In the genomic region with DNA sequence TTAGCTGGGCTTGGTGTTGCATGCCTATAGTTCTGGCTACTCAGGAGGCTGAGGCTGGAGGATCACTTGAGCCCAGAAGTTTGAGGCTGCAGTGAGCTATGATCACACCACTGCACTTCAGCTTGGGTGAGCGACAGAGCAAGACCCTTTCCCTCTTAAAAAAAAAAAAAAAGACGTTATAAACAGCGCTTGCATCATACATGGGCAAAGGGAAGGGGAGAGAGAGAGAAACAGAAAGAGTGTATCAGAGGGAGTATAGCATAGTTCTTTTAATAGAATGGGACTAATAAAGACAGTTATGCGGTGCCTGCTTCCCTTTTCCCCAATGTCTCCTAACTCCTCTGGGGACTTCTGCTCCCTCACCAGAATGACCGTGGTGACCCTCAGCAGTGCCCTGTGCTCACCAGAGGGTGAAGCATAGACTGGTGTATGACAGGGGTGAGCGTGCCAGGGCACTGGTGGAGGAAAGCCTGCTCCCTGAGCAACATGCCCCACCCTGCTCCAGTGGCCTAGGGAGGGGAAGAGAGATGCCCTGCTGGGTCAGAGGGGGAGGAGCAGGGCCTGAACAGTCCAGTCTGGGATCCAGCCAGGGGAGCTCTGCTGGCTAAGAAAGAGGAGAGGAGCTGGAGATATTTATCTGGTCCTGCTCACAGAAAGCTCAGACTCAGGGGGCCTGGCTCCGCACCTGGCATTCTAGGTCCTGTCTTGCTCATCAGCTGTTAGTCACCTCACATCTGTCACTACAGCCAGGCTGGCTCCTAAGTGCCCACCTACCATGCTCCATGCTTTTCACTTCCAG, we compare ENCODE assay signal across 1 cellular context.
TF ChIP-seq lines count a peak whose summit lies in the region.

No MANE protein-coding gene starts in this region.

TF ChIP-seq in K562, 482 proteins besides CTCF, POLR2A, EP300 and RAD21 (continued from another document):
- TF ChIP-seq, protein P1, sequence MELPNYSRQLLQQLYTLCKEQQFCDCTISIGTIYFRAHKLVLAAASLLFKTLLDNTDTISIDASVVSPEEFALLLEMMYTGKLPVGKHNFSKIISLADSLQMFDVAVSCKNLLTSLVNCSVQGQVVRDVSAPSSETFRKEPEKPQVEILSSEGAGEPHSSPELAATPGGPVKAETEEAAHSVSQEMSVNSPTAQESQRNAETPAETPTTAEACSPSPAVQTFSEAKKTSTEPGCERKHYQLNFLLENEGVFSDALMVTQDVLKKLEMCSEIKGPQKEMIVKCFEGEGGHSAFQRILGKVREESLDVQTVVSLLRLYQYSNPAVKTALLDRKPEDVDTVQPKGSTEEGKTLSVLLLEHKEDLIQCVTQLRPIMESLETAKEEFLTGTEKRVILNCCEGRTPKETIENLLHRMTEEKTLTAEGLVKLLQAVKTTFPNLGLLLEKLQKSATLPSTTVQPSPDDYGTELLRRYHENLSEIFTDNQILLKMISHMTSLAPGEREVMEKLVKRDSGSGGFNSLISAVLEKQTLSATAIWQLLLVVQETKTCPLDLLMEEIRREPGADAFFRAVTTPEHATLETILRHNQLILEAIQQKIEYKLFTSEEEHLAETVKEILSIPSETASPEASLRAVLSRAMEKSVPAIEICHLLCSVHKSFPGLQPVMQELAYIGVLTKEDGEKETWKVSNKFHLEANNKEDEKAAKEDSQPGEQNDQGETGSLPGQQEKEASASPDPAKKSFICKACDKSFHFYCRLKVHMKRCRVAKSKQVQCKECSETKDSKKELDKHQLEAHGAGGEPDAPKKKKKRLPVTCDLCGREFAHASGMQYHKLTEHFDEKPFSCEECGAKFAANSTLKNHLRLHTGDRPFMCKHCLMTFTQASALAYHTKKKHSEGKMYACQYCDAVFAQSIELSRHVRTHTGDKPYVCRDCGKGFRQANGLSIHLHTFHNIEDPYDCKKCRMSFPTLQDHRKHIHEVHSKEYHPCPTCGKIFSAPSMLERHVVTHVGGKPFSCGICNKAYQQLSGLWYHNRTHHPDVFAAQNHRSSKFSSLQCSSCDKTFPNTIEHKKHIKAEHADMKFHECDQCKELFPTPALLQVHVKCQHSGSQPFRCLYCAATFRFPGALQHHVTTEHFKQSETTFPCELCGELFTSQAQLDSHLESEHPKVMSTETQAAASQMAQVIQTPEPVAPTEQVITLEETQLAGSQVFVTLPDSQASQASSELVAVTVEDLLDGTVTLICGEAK (IDR thresholded peaks at IDR 0.05), result no peak
- TF ChIP-seq, protein P1 (CRISPR knock-in tag; IDR thresholded peaks at IDR 0.05), result no peak
- TF ChIP-seq ARHGAP35 (IDR thresholded peaks at IDR 0.05; ENCODE audit: partially characterized antibody), result no peak
- no peak for TF ChIP-seq MBD2 (IDR thresholded peaks at IDR 0.05; ENCODE audit: borderline replicate concordance, low read depth)
